Comparison of ENCODE assay signal across 28 cellular contexts in genomic region chr3:19016846-19017245, GRCh38.
"Had no signal": no experiment of that assay in that cellular context is flagged by ENCODE, and none has a peak within 500 bp of the region (broad histone marks: within the 10 kb centered on the region; RNA-seq: fewer than 3 reads in every experiment).

No MANE protein-coding gene starts in this region.

- H3K79me2 ChIP-seq: parathyroid adenoma had no signal

- H3K36me3 ChIP-seq: neural progenitor cell, ovary, stomach, thoracic aorta, thyroid gland, tibial nerve, upper lobe of left lung, vagina had no signal

- H2AFZ ChIP-seq: neural progenitor cell, parathyroid adenoma had no signal

- H3K9ac ChIP-seq: neural progenitor cell, parathyroid adenoma had no signal

- H3K4me1 Mint-ChIP-seq: natural killer cell; nephron; stimulated activated effector memory CD8-positive, alpha-beta T cell treated with anti-CD3 and anti-CD28 coated beads, Interleukin-12 subunit alpha, Interleukin-12 subunit beta, amount 100 ng/mL, for 72 hours; stimulated activated naive B cell treated with anti-CD40 and anti-IgM and Interleukin-4, amounts not matched to agents 10 μg/mL and 1 μg/mL and 100 μg/mL, for 72 hours had no signal

- H3K4me2 ChIP-seq: neural progenitor cell had no signal

- H3K27ac ChIP-seq: neural progenitor cell, ovary, parathyroid adenoma, psoas muscle, skin epidermis, stomach, thoracic aorta, thyroid gland, tibial nerve, upper lobe of left lung, vagina had no signal

- H3K27me3 ChIP-seq: neural progenitor cell, ovary, stomach, thyroid gland, tibial nerve, upper lobe of left lung, vagina had no signal

- H3K9me3 Mint-ChIP-seq: natural killer cell; nephron; neural progenitor cell; stimulated activated effector memory CD8-positive, alpha-beta T cell treated with anti-CD3 and anti-CD28 coated beads, Interleukin-12 subunit alpha, Interleukin-12 subunit beta, amount 100 ng/mL, for 72 hours; stimulated activated naive CD8-positive, alpha-beta T cell treated with anti-CD3 and anti-CD28 coated beads, Interleukin-15, Interleukin-2, amounts not matched to agents 100 ng/mL and 50 ng/mL, for 24 hours had no signal

- ATAC-seq: natural killer cell; psoas muscle; right cardiac atrium; sciatic nerve; stimulated activated effector memory CD8-positive, alpha-beta T cell treated with anti-CD3 and anti-CD28 coated beads, Interleukin-12 subunit alpha, Interleukin-12 subunit beta, amount 100 ng/mL, for 72 hours; stimulated activated naive B cell treated with anti-CD40 and anti-IgM and Interleukin-4, amounts not matched to agents 10 μg/mL and 1 μg/mL and 100 μg/mL, for 72 hours had no signal

- H3K4me1 ChIP-seq: neural progenitor cell, parathyroid adenoma, psoas muscle, thyroid gland, tibial nerve, upper lobe of left lung, vagina had no signal

- H3K4me3 ChIP-seq: neural progenitor cell, ovary, psoas muscle, skin epidermis, stomach, thoracic aorta, thyroid gland, tibial nerve, upper lobe of left lung, vagina had no signal

- DNase-seq: natural killer cell; occipital lobe; ovary; posterior cingulate gyrus; psoas muscle; right cardiac atrium; stimulated activated CD4-positive, alpha-beta T cell treated with anti-CD3 and anti-CD28 coated beads, Interleukin-15, amount 100 ng/mL, for 24 hours; stimulated activated CD4-positive, alpha-beta T cell treated with anti-CD3 and anti-CD28 coated beads, Interleukin-2, amount 100 ng/mL, for 24 hours; stimulated activated CD4-positive, alpha-beta T cell treated with anti-CD3 and anti-CD28 coated beads, Interleukin-2, amount 100 ng/mL, for 48 hours; stimulated activated CD4-positive, alpha-beta T cell treated with anti-CD3 and anti-CD28 coated beads, Interleukin-4, amount 100 ng/mL, for 24 hours; stimulated activated naive B cell treated with anti-CD40 and anti-IgM and Interleukin-4, amounts not matched to agents 10 μg/mL and 1 μg/mL and 100 μg/mL, for 72 hours; stimulated activated naive CD4-positive, alpha-beta T cell treated with Interleukin-2 at 50 U/mL for 16 hours; stomach; thyroid gland; trophoblast cell; upper lobe of left lung had no signal

- H3K27ac Mint-ChIP-seq: natural killer cell; nephron; neural progenitor cell; progenitor cell of endocrine pancreas; stimulated activated effector memory CD8-positive, alpha-beta T cell treated with anti-CD3 and anti-CD28 coated beads, Interleukin-12 subunit alpha, Interleukin-12 subunit beta, amount 100 ng/mL, for 72 hours; stimulated activated naive B cell treated with anti-CD40 and anti-IgM and Interleukin-4, amounts not matched to agents 10 μg/mL and 1 μg/mL and 100 μg/mL, for 72 hours; stimulated activated naive CD8-positive, alpha-beta T cell treated with anti-CD3 and anti-CD28 coated beads, Interleukin-15, Interleukin-2, amounts not matched to agents 100 ng/mL and 50 ng/mL, for 24 hours had no signal

- H3K9me3 ChIP-seq: ovary, psoas muscle, stomach, thoracic aorta, thyroid gland, tibial nerve, upper lobe of left lung, vagina had no signal

- H3K36me3 Mint-ChIP-seq: natural killer cell; neural progenitor cell; stimulated activated effector memory CD8-positive, alpha-beta T cell treated with anti-CD3 and anti-CD28 coated beads, Interleukin-12 subunit alpha, Interleukin-12 subunit beta, amount 100 ng/mL, for 72 hours; stimulated activated naive B cell treated with anti-CD40 and anti-IgM and Interleukin-4, amounts not matched to agents 10 μg/mL and 1 μg/mL and 100 μg/mL, for 72 hours had no signal

- H3K4me3 Mint-ChIP-seq: natural killer cell; nephron; neural progenitor cell; stimulated activated effector memory CD8-positive, alpha-beta T cell treated with anti-CD3 and anti-CD28 coated beads, Interleukin-12 subunit alpha, Interleukin-12 subunit beta, amount 100 ng/mL, for 72 hours; stimulated activated naive B cell treated with anti-CD40 and anti-IgM and Interleukin-4, amounts not matched to agents 10 μg/mL and 1 μg/mL and 100 μg/mL, for 72 hours; stimulated activated naive CD8-positive, alpha-beta T cell treated with anti-CD3 and anti-CD28 coated beads, Interleukin-15, Interleukin-2, amounts not matched to agents 100 ng/mL and 50 ng/mL, for 24 hours had no signal

- H3K27me3 Mint-ChIP-seq: progenitor cell of endocrine pancreas; stimulated activated naive B cell treated with anti-CD40 and anti-IgM and Interleukin-4, amounts not matched to agents 10 μg/mL and 1 μg/mL and 100 μg/mL, for 72 hours; stimulated activated naive CD8-positive, alpha-beta T cell treated with anti-CD3 and anti-CD28 coated beads, Interleukin-15, Interleukin-2, amounts not matched to agents 100 ng/mL and 50 ng/mL, for 24 hours had no signal

- FAIRE-seq: urothelium cell line had no signal
